ENCODE assay signal across 8 cellular contexts in genomic region chr16:56643080-56643778, GRCh38. TPM values are rescaled to one million over a fixed set of nuclear protein-coding genes. Genes with fewer than 3 reads are reported as not detected.
DNase-seq lines count a peak whose midpoint lies in the region; TF ChIP-seq lines count a peak whose summit lies in the region.

No MANE protein-coding gene starts in this region.

- H3K4me3 ChIP-seq in GM12865 (ENCODE audit: low read depth, low read length) (no peak overlapping the region), HUES6 (ENCODE audit: low read depth, low read length) (peak overlapping the region; percentile 48)

- CTCF ChIA-PET in GM10248 (lab: Yijun Ruan, JAX), result interaction anchor here (1.0 to 2.0 kb wide), 5 partner anchors 15 to 67 kb away, joined by 3 to 7 read pairs (median 3); partner anchors contain the start of gene MT2A

- DNase-seq in GM12865 (ENCODE audit: low read depth) (peak; percentile 59), mucosa of gallbladder (ENCODE audit: low spot score) (peak; percentile 69), GM10248 (ENCODE audit: extremely low spot score) (no peak), NCI-H1417 (lab: John Stamatoyannopoulos, UW) (no peak)
- DNase-seq in activated CD4-positive, alpha-beta T cell treated with anti-CD3 and anti-CD28 coated beads, Interleukin-2, amount 50 U/mL, for 4 hours, result peak; percentile 60 to 63
- peak; percentile 58 for DNase-seq in effector CD4-positive, alpha-beta T cell
- peak; percentile 33 to 39 for DNase-seq in stimulated activated CD8-positive, alpha-beta memory T cell treated with anti-CD3 and anti-CD28 coated beads, Interleukin-7, amount 100 ng/mL, for 1 hour (ENCODE audit: low read depth in 2 of 2)

- no peak overlapping the region for H3K27ac ChIP-seq in HUES6 (ENCODE audit: low read depth, low read length)

- H3K36me3 ChIP-seq in HUES6 (ENCODE audit: control insufficient read depth, insufficient read depth, low read length), result no peaks in the 10 kb centered on the region

- H3K27me3 ChIP-seq in HUES6 (ENCODE audit: control insufficient read depth, insufficient read depth, low read length), result peaks cover 100% of the 10 kb centered on the region

- H3K9me3 ChIP-seq in HUES6 (ENCODE audit: control insufficient read depth, insufficient read depth, low read depth, low read length), result no peaks in the 10 kb centered on the region

- H3K4me1 ChIP-seq in HUES6 (ENCODE audit: control insufficient read depth, insufficient read depth, low read length), result peaks cover 19% of the 10 kb centered on the region

- POLR2A ChIA-PET in GM10248 (lab: Yijun Ruan, JAX), result no interaction called here

- TF ChIP-seq CTCF in GM12865 (IDR thresholded peaks at IDR 0.05; ENCODE audit: insufficient read depth, low read depth, low read length, missing control alignments), result peak; percentile 6
- no peak for TF ChIP-seq CTCF in GM10248 (IDR thresholded peaks at IDR 0.05; ENCODE audit: control extremely low read depth, extremely low read depth, low read depth, missing control alignments)

- H3K9ac ChIP-seq in HUES6 (ENCODE audit: low read length), result no peak overlapping the region

RNA-seq across cellular contexts. Expression of gene MT1A, which starts 4.8 kb away (rescaled TPM):
- 1.9 TPM for total RNA-seq in mucosa of gallbladder

RNA-seq across cellular contexts. Expression of gene MT1B, which starts 8.5 kb away (rescaled TPM):
- total RNA-seq in mucosa of gallbladder, result not detected

RNA-seq across cellular contexts. Expression of gene MT1M, which starts 10.8 kb away (rescaled TPM):
- total RNA-seq in mucosa of gallbladder, result 4.6 TPM

RNA-seq across cellular contexts. Expression of gene MT1F, which starts 14.5 kb away (rescaled TPM):
- total RNA-seq in mucosa of gallbladder, result 36.6 TPM

RNA-seq across cellular contexts. Expression of gene MT1E, which starts 17.6 kb away (rescaled TPM):
- 137 TPM for total RNA-seq in mucosa of gallbladder

Comparison
In these comparisons a context has a peak if more than half of its experiments do, and no peak if none do; other contexts are left out.
1. DNase-seq: peak in GM12865 (single experiment), activated CD4-positive, alpha-beta T cell treated with anti-CD3 and anti-CD28 coated beads, Interleukin-2, amount 50 U/mL, for 4 hours (2 of 2), effector CD4-positive, alpha-beta T cell (single experiment), mucosa of gallbladder (single experiment) and stimulated activated CD8-positive, alpha-beta memory T cell treated with anti-CD3 and anti-CD28 coated beads, Interleukin-7, amount 100 ng/mL, for 1 hour (2 of 2); none in GM10248 (single experiment) and NCI-H1417 (0 of 3).